Comparison of ENCODE assay signal across 8 cellular contexts in the genomic region with DNA sequence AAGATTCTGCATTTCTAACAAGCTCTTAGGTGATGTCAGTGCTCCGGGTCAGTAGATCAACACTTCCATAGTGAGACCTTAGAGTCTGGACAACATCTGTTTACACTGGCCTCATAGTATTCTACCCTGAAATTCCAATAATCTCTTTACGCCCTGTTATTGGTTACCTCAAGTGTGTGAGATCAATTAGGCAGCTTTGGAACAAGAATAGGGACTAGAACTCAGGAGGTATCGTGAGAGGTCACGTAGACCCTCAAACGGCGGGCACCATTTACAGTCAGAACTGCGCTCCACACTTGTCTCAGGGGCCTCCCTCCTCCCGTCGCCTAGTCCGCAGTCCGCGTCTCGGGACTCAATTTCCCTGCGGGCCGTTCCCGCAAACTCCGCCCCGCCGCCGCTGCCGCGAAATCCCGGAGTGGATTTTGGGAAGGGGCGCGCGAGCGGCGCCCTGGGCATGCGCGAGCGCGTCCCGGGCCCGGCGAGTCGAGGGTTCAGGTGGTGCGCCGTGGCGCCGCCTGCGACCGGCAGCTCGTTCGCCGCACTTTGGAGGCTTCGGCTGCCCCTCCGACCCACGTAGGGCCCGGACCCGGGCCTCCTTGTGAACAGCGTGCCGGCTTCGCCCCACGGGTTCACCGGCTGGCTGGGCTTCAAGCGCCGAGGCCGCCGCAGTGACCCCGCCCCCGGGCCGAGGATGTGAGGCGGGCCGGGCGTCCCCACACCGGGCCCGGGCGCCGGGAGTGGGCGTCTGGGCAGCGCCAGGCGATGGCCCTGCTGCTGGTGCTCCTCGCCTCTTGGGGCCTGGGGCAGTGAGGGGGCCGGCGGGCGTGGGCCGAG. TPM values are rescaled to one million over a fixed set of nuclear protein-coding genes. Genes with fewer than 3 reads are reported as not detected.
DNase-seq lines count a peak whose midpoint lies in the region.

A gene with protein sequence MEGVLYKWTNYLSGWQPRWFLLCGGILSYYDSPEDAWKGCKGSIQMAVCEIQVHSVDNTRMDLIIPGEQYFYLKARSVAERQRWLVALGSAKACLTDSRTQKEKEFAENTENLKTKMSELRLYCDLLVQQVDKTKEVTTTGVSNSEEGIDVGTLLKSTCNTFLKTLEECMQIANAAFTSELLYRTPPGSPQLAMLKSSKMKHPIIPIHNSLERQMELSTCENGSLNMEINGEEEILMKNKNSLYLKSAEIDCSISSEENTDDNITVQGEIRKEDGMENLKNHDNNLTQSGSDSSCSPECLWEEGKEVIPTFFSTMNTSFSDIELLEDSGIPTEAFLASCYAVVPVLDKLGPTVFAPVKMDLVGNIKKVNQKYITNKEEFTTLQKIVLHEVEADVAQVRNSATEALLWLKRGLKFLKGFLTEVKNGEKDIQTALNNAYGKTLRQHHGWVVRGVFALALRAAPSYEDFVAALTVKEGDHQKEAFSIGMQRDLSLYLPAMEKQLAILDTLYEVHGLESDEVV (plus strand): TSS at position 498 of the 834 bp plus-strand sequence. CDS start 351 bp downstream, outside the sequence.

- H3K4me3 ChIP-seq in SJCRH30 (peak within 1 kb of the TSS; percentile 86), neuronal stem cell (ENCODE audit: low read length in 2 of 2) (peak within 1 kb of the TSS; percentile 71 to 86)

- H2BK12ac ChIP-seq in neuronal stem cell (ENCODE audit: low read length): no peak within 1 kb of the TSS

- H3K23ac ChIP-seq in neuronal stem cell (ENCODE audit: low read depth, low read length, poor library complexity): peak within 1 kb of the TSS; percentile 22

- no CpG with 5 or more reads among the region's 77 CpGs for WGBS in neuronal stem cell (ENCODE audit: extremely low coverage in 2 of 2, insufficient read length in 2 of 2, insufficient replicate concordance in 1 of 2), 2 donors

- H2AFZ ChIP-seq in neuronal stem cell (ENCODE audit: low read length): peak within 1 kb of the TSS; percentile 92

- H4K91ac ChIP-seq in neuronal stem cell (ENCODE audit: low read depth, low read length, poor library complexity): no peak within 1 kb of the TSS

- H3K4ac ChIP-seq in neuronal stem cell (ENCODE audit: low read length): no peak within 1 kb of the TSS

- peaks cover 9% of the 10 kb centered on the region for H3K79me1 ChIP-seq in neuronal stem cell (ENCODE audit: low read depth, low read length)

- H3K4me1 ChIP-seq in ES-I3 (ENCODE audit: insufficient read depth, low read length) (peaks cover 14% of the 10 kb centered on the region), SJCRH30 (0 out of 2 replicates have a peak, but pooled peaks cover 3% of the 10 kb centered on the region), neuronal stem cell (ENCODE audit: control insufficient read depth in 2 of 2, insufficient read depth in 1 of 2, low read depth in 1 of 2, low read length in 2 of 2) (peaks cover 11 to 13% of the 10 kb centered on the region in 2 donors)

- H3K27me3 ChIP-seq in SJCRH30: no peaks in the 10 kb centered on the region
- no peaks in the 10 kb centered on the region for H3K27me3 ChIP-seq in neuronal stem cell (ENCODE audit: control insufficient read depth in 3 of 3, insufficient read depth in 3 of 3, low read depth in 1 of 3, low read length in 3 of 3)

- H3K36me3 ChIP-seq in ES-I3 (ENCODE audit: insufficient read depth, low read length) (no peaks in the 10 kb centered on the region), SJCRH30 (no peaks in the 10 kb centered on the region), neuronal stem cell (replicated peaks in 1 of 2; ENCODE audit: control insufficient read depth in 2 of 2, insufficient read depth in 2 of 2, low read length in 2 of 2) (peaks cover 0 to 7% of the 10 kb centered on the region in 2 donors)

- no peak within 1 kb of the TSS for H4K8ac ChIP-seq in neuronal stem cell (ENCODE audit: low read depth, low read length)

- peak within 1 kb of the TSS; percentile 72 for H2BK15ac ChIP-seq in neuronal stem cell (ENCODE audit: low read length)

- H3K9ac ChIP-seq in ES-I3 (ENCODE audit: low read depth, low read length): peak within 1 kb of the TSS; percentile 75
- H3K9ac ChIP-seq in neuronal stem cell (ENCODE audit: low read depth, low read length, poor library complexity): peak within 1 kb of the TSS; percentile 94

- H3K27ac ChIP-seq in SJCRH30 (peak within 1 kb of the TSS; percentile 23; the same call in 1 of the 2 replicates), neuronal stem cell (replicated peaks; ENCODE audit: low read length) (peak within 1 kb of the TSS; percentile 86)

- H3K18ac ChIP-seq in neuronal stem cell (ENCODE audit: low read length): peak within 1 kb of the TSS; percentile 95

- peak within 1 kb of the TSS; percentile 65 for H3K14ac ChIP-seq in neuronal stem cell (ENCODE audit: low read length)

- H2AK5ac ChIP-seq in neuronal stem cell (ENCODE audit: low read depth, low read length): no peak within 1 kb of the TSS

- H3K4me2 ChIP-seq in neuronal stem cell (ENCODE audit: insufficient read depth, low read length, poor library complexity, severe bottlenecking): peak within 1 kb of the TSS; percentile 85

- H3K9me3 ChIP-seq in ES-I3 (ENCODE audit: control insufficient read depth, insufficient read depth, low read length) (no peaks in the 10 kb centered on the region), SJCRH30 (replicated peaks) (no peaks in the 10 kb centered on the region), neuronal stem cell (replicated peaks in 1 of 2; ENCODE audit: control insufficient read depth in 2 of 2, insufficient read depth in 1 of 2, low read depth in 1 of 2, low read length in 2 of 2) (no peaks in the 10 kb centered on the region)

- H2BK5ac ChIP-seq in neuronal stem cell (ENCODE audit: low read length): peak within 1 kb of the TSS; percentile 78

- DNase-seq in GOT3 (lab: John Stamatoyannopoulos, UW): peak; percentile 85
- peak; percentile 86 for DNase-seq in LHCN-M2 (ENCODE audit: low read depth)
- peak; percentile 91 to 92 for DNase-seq in SJCRH30
- DNase-seq in activated naive CD4-positive, alpha-beta T cell (lab: John Stamatoyannopoulos, UW): peak; percentile 69 to 84 (median 71)
- DNase-seq in foreskin melanocyte: peak; percentile 83
- peak; percentile 90 for DNase-seq in neuronal stem cell (ENCODE audit: low spot score)
- DNase-seq in stromal cell of bone marrow (ENCODE audit: low read depth): peak; percentile 61

- no peak within 1 kb of the TSS for H2BK120ac ChIP-seq in neuronal stem cell (ENCODE audit: low read depth, low read length)

RNA-seq across cellular contexts. Expression of the gene that starts here (rescaled TPM):
- total RNA-seq in LHCN-M2 (2014; rRNA removed): 10.6 and 11.3 TPM in 2 replicates
- 5.7 TPM for polyA plus RNA-seq in LHCN-M2 (2012)
- 25.4 and 26.2 TPM in 2 replicates for total RNA-seq in SJCRH30 (2014; rRNA removed; shearing (Covaris generic))
- 31.2 TPM for polyA plus RNA-seq in neuronal stem cell (2013, experiment 1 of 2)
- polyA plus RNA-seq in neuronal stem cell (2013, experiment 2 of 2): 31.6 TPM

Comparison
In these comparisons a context has a peak if more than half of its experiments do, and no peak if none do; other contexts are left out.
1. Peak in every context shown above with its lines: DNase-seq, H3K4me3 ChIP-seq and H3K27ac ChIP-seq.